In genomic region chr2:170815746-170816498, GRCh38 we compare ENCODE assay signal across 8 cellular contexts. TPM values are rescaled to one million over a fixed set of nuclear protein-coding genes. Genes with fewer than 3 reads are reported as not detected.
DNase-seq lines count a peak whose midpoint lies in the region; ATAC-seq and TF ChIP-seq lines count a peak whose summit lies in the region.

No MANE protein-coding gene starts in this region.

- peak; percentile 54 for ATAC-seq in HG03432 (IDR thresholded peaks at IDR 0.05; ENCODE audit: unreplicated experiment)
- ATAC-seq in activated CD8-positive, alpha-beta T cell treated with anti-CD3 and anti-CD28 coated beads for 36 hours = peak; percentile 49
- peak; percentile 55 for ATAC-seq in stimulated activated naive CD8-positive, alpha-beta T cell treated with anti-CD3 and anti-CD28 coated beads, Interleukin-15, Interleukin-2, amounts not matched to agents 100 U/mL and 50 U/mL, for 24 hours
- ATAC-seq in GM18907 (IDR thresholded peaks at IDR 0.05; ENCODE audit: unreplicated experiment) = no peak

- H3K4me1 ChIP-seq in endodermal cell (ENCODE audit: control insufficient read depth, insufficient read depth, low read length) (peaks cover 4% of the 10 kb centered on the region), muscle layer of colon (ENCODE audit: insufficient read depth, low read length) (peaks cover 43% of the 10 kb centered on the region)

- H3K27me3 ChIP-seq in endodermal cell (ENCODE audit: control insufficient read depth, insufficient read depth, low read length, poor library complexity, severe bottlenecking) (peaks cover 61% of the 10 kb centered on the region), muscle layer of colon (ENCODE audit: control insufficient read depth in 1 of 2, insufficient read depth in 2 of 2, low read length in 2 of 2) (peaks cover 74 to 81% of the 10 kb centered on the region in 2 donors)

- CTCF ChIA-PET in activated CD8-positive, alpha-beta T cell treated with anti-CD3 and anti-CD28 coated beads for 36 hours (lab: Charles Lee) = interaction anchor here (0.6 to 6.7 kb wide), 28 partner anchors 10 to 577 kb away, joined by 3 to 77 read pairs (median 3); partner anchors contain the start of genes ERICH2 and SP5

- peak; percentile 94 for TF ChIP-seq CTCF in activated CD8-positive, alpha-beta T cell treated with anti-CD3 and anti-CD28 coated beads for 36 hours (IDR thresholded peaks at IDR 0.05)
- peak; percentile 96 for TF ChIP-seq CTCF in endodermal cell (conservative IDR thresholded peaks at IDR 0.05)

- intact Hi-C loops in activated CD8-positive, alpha-beta T cell treated with anti-CD3 and anti-CD28 coated beads for 36 hours (cut with micrococcal nuclease) = loop anchor here (2.0 to 10.0 kb wide), 3 partner anchors 97 to 455 kb away; no protein-coding TSS in a partner anchor

- H3K9me3 ChIP-seq in endodermal cell (ENCODE audit: control insufficient read depth, low read length) (no peaks in the 10 kb centered on the region), muscle layer of colon (ENCODE audit: low read length) (no peaks in the 10 kb centered on the region)

- H3K4me3 ChIP-seq in endodermal cell (ENCODE audit: low read length) (peak overlapping the region; percentile 91), muscle layer of colon (ENCODE audit: low read depth in 1 of 2, low read length in 2 of 2) (peak overlapping the region; percentile 25 to 51)

- peak overlapping the region; percentile 42 for H3K27ac Mint-ChIP-seq in activated CD8-positive, alpha-beta T cell treated with anti-CD3 and anti-CD28 coated beads for 36 hours
- no peak overlapping the region for H3K27ac Mint-ChIP-seq in endodermal cell

- peaks cover 45% of the 10 kb centered on the region for H3K4me1 Mint-ChIP-seq in activated CD8-positive, alpha-beta T cell treated with anti-CD3 and anti-CD28 coated beads for 36 hours (ENCODE audit: low read depth)
- peaks cover 35% of the 10 kb centered on the region for H3K4me1 Mint-ChIP-seq in endodermal cell

- H3K36me3 Mint-ChIP-seq in activated CD8-positive, alpha-beta T cell treated with anti-CD3 and anti-CD28 coated beads for 36 hours (ENCODE audit: low read depth) = no peaks in the 10 kb centered on the region
- no peaks in the 10 kb centered on the region for H3K36me3 Mint-ChIP-seq in endodermal cell (ENCODE audit: low read depth)

- H3K27ac ChIP-seq in endodermal cell (ENCODE audit: low read depth, low read length) (no peak overlapping the region), muscle layer of colon (ENCODE audit: low read depth, low read length) (no peak overlapping the region)

- DNase-seq in DMS153 treated with DMSO at 0.1 percent for 48 hours (lab: John Stamatoyannopoulos, UW; ENCODE audit: unreplicated experiment) (peak; percentile 87), NCI-H748 treated with DMSO at 0.1 percent for 48 hours (lab: John Stamatoyannopoulos, UW) (peak; percentile 79), endodermal cell (peak; percentile 96)
- DNase-seq in activated CD8-positive, alpha-beta T cell treated with anti-CD3 and anti-CD28 coated beads for 36 hours = peak; percentile 80
- peak; percentile 79 for DNase-seq in stimulated activated naive CD8-positive, alpha-beta T cell treated with anti-CD3 and anti-CD28 coated beads, Interleukin-15, Interleukin-2, amounts not matched to agents 100 U/mL and 50 U/mL, for 24 hours

- H3K27me3 Mint-ChIP-seq in activated CD8-positive, alpha-beta T cell treated with anti-CD3 and anti-CD28 coated beads for 36 hours = peaks cover 70% of the 10 kb centered on the region
- peaks cover 70% of the 10 kb centered on the region for H3K27me3 Mint-ChIP-seq in endodermal cell (ENCODE audit: insufficient read depth)

- peak overlapping the region; percentile 66 for H3K4me3 Mint-ChIP-seq in activated CD8-positive, alpha-beta T cell treated with anti-CD3 and anti-CD28 coated beads for 36 hours
- peak overlapping the region; percentile 70 for H3K4me3 Mint-ChIP-seq in endodermal cell

- no peaks in the 10 kb centered on the region for H3K9me3 Mint-ChIP-seq in activated CD8-positive, alpha-beta T cell treated with anti-CD3 and anti-CD28 coated beads for 36 hours
- H3K9me3 Mint-ChIP-seq in endodermal cell = no peaks in the 10 kb centered on the region

- 1% methylated on average over 20 to 49 of the region's 52 CpGs for WGBS in endodermal cell (ENCODE audit: insufficient coverage in 1 of 2, insufficient read length in 1 of 2), 2 experiments

- no peak overlapping the region for H3K9ac ChIP-seq in endodermal cell (ENCODE audit: extremely low read depth, low read length, poor library complexity, severe bottlenecking)
- H3K9ac ChIP-seq in muscle layer of colon (ENCODE audit: low read length) = no peak overlapping the region

- no peaks in the 10 kb centered on the region for H3K36me3 ChIP-seq in endodermal cell (ENCODE audit: control insufficient read depth, insufficient read depth, low read length)
- H3K36me3 ChIP-seq in muscle layer of colon (ENCODE audit: insufficient read depth, low read length) = no peaks in the 10 kb centered on the region

- POLR2A ChIA-PET in activated CD8-positive, alpha-beta T cell treated with anti-CD3 and anti-CD28 coated beads for 36 hours (lab: Charles Lee) = interaction anchor here (0.6 to 1.2 kb wide), 2 partner anchors 9 to 202 kb away, joined by 3 read pairs; no protein-coding TSS in a partner anchor

RNA-seq across cellular contexts. Expression of gene GAD1, which starts 0.8 kb away (rescaled TPM):
- 1 to 10 TPM; 1.3 to 2.5 TPM for total RNA-seq in activated CD8-positive, alpha-beta T cell treated with anti-CD3 and anti-CD28 coated beads for 36 hours
- 10 to 100 TPM; 12.8 to 26.3 TPM for total RNA-seq in endodermal cell
- polyA plus RNA-seq in endodermal cell (2013, experiment 1 of 2) = 20.6 TPM
- polyA plus RNA-seq in endodermal cell (2013, experiment 2 of 2) = 21.4 TPM

RNA-seq across cellular contexts. Expression of gene ERICH2, which starts 45.7 kb away (rescaled TPM):
- total RNA-seq in activated CD8-positive, alpha-beta T cell treated with anti-CD3 and anti-CD28 coated beads for 36 hours = not detected
- 10 to 100 TPM in 1 of 2 donors, 1 to 10 TPM in 1; 9.6 to 18.3 TPM for total RNA-seq in endodermal cell
- polyA plus RNA-seq in endodermal cell (2013, experiment 1 of 2) = 1.5 TPM
- 1.8 TPM for polyA plus RNA-seq in endodermal cell (2013, experiment 2 of 2)

Comparison
In these comparisons a context has a peak if more than half of its experiments do, and no peak if none do; other contexts are left out.
1. RNA of gene ERICH2, which starts 45.7 kb away (total RNA-seq): 9.6 to 18.3 TPM in endodermal cell; not detected in activated CD8-positive, alpha-beta T cell treated with anti-CD3 and anti-CD28 coated beads for 36 hours; every median in the first group is over 10 times any median in the second.
2. Peak in every context shown above with its lines, with median percentiles within 50 percentile points of each other: DNase-seq.